In genomic region chr10:125880719-125881118, GRCh38 we compare ENCODE assay signal across 26 cellular contexts. TPM values are rescaled to one million over a fixed set of nuclear protein-coding genes. Genes with fewer than 3 reads are reported as not detected.
DNase-seq lines count a peak whose midpoint lies in the region; ATAC-seq and TF ChIP-seq lines count a peak whose summit lies in the region.
"Had no signal": no experiment of that assay in that cellular context is flagged by ENCODE, and none has a peak within 500 bp of the region (broad histone marks: within the 10 kb centered on the region; RNA-seq: fewer than 3 reads in every experiment).

No MANE protein-coding gene starts in this region.

- peaks cover 4% of the 10 kb centered on the region; the same call in 1 of the 2 replicates for H3K9me3 ChIP-seq in IMR-90 (ENCODE audit: control insufficient read depth, insufficient read depth, low read length)
- H3K9me3 ChIP-seq in iPS-18a (ENCODE audit: control insufficient read depth, low read depth, low read length) = peaks cover 10% of the 10 kb centered on the region
- H3K9me3 ChIP-seq in neuronal stem cell (replicated peaks in 1 of 2; ENCODE audit: control insufficient read depth in 2 of 2, insufficient read depth in 1 of 2, low read depth in 1 of 2, low read length in 2 of 2) = peaks cover 5 to 27% of the 10 kb centered on the region in 2 donors
- H3K9me3 ChIP-seq: uterus had no signal

- dilution Hi-C loops in IMR-90 (cut with HindIII; ENCODE audit: low sequenced_read_pairs, unreplicated experiment) = no loop called here

- no peak for TF ChIP-seq POLR2A in IMR-90 (IDR thresholded peaks at IDR 0.05; ENCODE audit: low read depth, low read length)

- H2BK20ac ChIP-seq in IMR-90 (ENCODE audit: low read depth, low read length) = no peak overlapping the region

- H3K27ac ChIP-seq in IMR-90 (ENCODE audit: insufficient read depth, low read length) = peak overlapping the region; percentile 37; the same call in 1 of the 2 replicates
- no peak overlapping the region for H3K27ac ChIP-seq in iPS-18a (ENCODE audit: low read length)
- peak overlapping the region; percentile 95 for H3K27ac ChIP-seq in neuronal stem cell (replicated peaks; ENCODE audit: low read length)
- H3K27ac ChIP-seq: RWPE1, suprapubic skin, uterus had no signal

- H3K4ac ChIP-seq in IMR-90 (ENCODE audit: low read depth, low read length) (peak overlapping the region; percentile 37; the same call in 1 of the 2 replicates), neuronal stem cell (ENCODE audit: low read length) (no peak overlapping the region)

- H3K9ac ChIP-seq in IMR-90 (ENCODE audit: low read depth, low read length) (peak overlapping the region; percentile 24; the same call in 1 of the 2 replicates), iPS-18a (ENCODE audit: low read length) (peak overlapping the region; percentile 14), neuronal stem cell (ENCODE audit: low read depth, low read length, poor library complexity) (no peak overlapping the region)

- H4K8ac ChIP-seq in IMR-90 (ENCODE audit: low read depth in 2 of 2, low read length in 2 of 2) = 0 out of 4 replicates have a peak overlapping the region, but pooled peaks of 1 of the 2 experiments have one; percentile 19
- no peak overlapping the region for H4K8ac ChIP-seq in neuronal stem cell (ENCODE audit: low read depth, low read length)

- POLR2A ChIA-PET in IMR-90 (lab: Charles Lee; ENCODE audit: unreplicated experiment) = no interaction called here

- no peak overlapping the region; the same call in 1 of the 2 replicates for H2BK120ac ChIP-seq in IMR-90 (ENCODE audit: low read depth, low read length)
- H2BK120ac ChIP-seq in neuronal stem cell (ENCODE audit: low read depth, low read length) = no peak overlapping the region

- H3K79me1 ChIP-seq in IMR-90 (ENCODE audit: low read depth in 1 of 2, low read length in 2 of 2) (peaks cover 16 to 17% of the 10 kb centered on the region in 2 experiments), neuronal stem cell (ENCODE audit: low read depth, low read length) (no peaks in the 10 kb centered on the region)

- in situ Hi-C loops in IMR-90 (cut with MboI; ENCODE audit: low sequenced_read_pairs) (no loop called here), ACHN (cut with HindIII; ENCODE audit: low pct_ligation_motif_present, low pct_unique_long_range_greater_than_20kb, low sequenced_read_pairs) (no loop called here)

- H3K4me2 ChIP-seq in IMR-90 (ENCODE audit: low read depth, low read length) (peak overlapping the region; percentile 46; the same call in 1 of the 2 replicates), neuronal stem cell (ENCODE audit: insufficient read depth, low read length, poor library complexity, severe bottlenecking) (peak overlapping the region; percentile 34)

- intact Hi-C loops in IMR-90 (cut with micrococcal nuclease) = no loop called here

- H3K9me1 ChIP-seq in IMR-90 (ENCODE audit: insufficient read depth, low read length) = peaks cover 7% of the 10 kb centered on the region; the same call in 1 of the 2 replicates

- H3K4me3 ChIP-seq in IMR-90 (ENCODE audit: insufficient read depth, low read depth, low read length) (no peak overlapping the region), choroid plexus epithelial cell (ENCODE audit: low read depth, low read length) (no peak overlapping the region), iPS-18a (ENCODE audit: low read length) (peak overlapping the region; percentile 36), neuronal stem cell (ENCODE audit: low read length in 2 of 2) (peak overlapping the region in 1 of 2 donors; percentile 46)
- H3K4me3 ChIP-seq: K562, suprapubic skin, uterus had no signal

- H3K18ac ChIP-seq in IMR-90 (ENCODE audit: low read depth, low read length) (peak overlapping the region; percentile 83; the same call in 1 of the 2 replicates), neuronal stem cell (ENCODE audit: low read length) (no peak overlapping the region)

- 0 out of 2 replicates have a peak overlapping the region, but pooled peaks have one; percentile 36 for H4K5ac ChIP-seq in IMR-90 (ENCODE audit: low read depth, low read length)

- H2BK5ac ChIP-seq in IMR-90 (ENCODE audit: low read depth, low read length, poor library complexity, severe bottlenecking) (no peak overlapping the region), neuronal stem cell (ENCODE audit: low read length) (no peak overlapping the region)

- H3K27me3 ChIP-seq in IMR-90 (ENCODE audit: control insufficient read depth, insufficient read depth, low read length) (no peaks in the 10 kb centered on the region), iPS-18a (ENCODE audit: control insufficient read depth, insufficient read depth, low read length) (no peaks in the 10 kb centered on the region), neuronal stem cell (ENCODE audit: control insufficient read depth in 3 of 3, insufficient read depth in 3 of 3, low read depth in 1 of 3, low read length in 3 of 3) (no peaks in the 10 kb centered on the region)
- H3K27me3 ChIP-seq: suprapubic skin, uterus had no signal

- DNase-seq in IMR-90 (peak; percentile 42), choroid plexus epithelial cell (ENCODE audit: low read depth) (peak; percentile 30), neuronal stem cell (ENCODE audit: low spot score) (no peak), HuH-7 (ENCODE audit: low spot score) (no peak), ACHN (no peak)
- no peak for DNase-seq in activated CD4-positive, alpha-beta T cell treated with anti-CD3 and anti-CD28 coated beads, Interleukin-2, amount 50 U/mL, for 4 hours
- DNase-seq: activated CD4-positive, CD25-positive, alpha-beta regulatory T cell; activated CD8-positive, alpha-beta T cell treated with anti-CD3 and anti-CD28 coated beads, Interleukin-2, amount 10 ng/mL, durations not matched to agents 7 days and 5 days; activated gamma-delta T cell treated with Interleukin-2 at 50 U/mL for 16 hours; activated T-cell treated with anti-CD3 and anti-CD28 coated beads, Interleukin-2, amount 50 U/mL, for 1 hour; CD4-positive, alpha-beta T cell; central memory CD4-positive, alpha-beta T cell; DMS 273 treated with DMSO at 0.1 percent for 48 hours; hypothalamus; kidney glomerular epithelial cell; MM.1S; naive thymus-derived CD4-positive, alpha-beta T cell; NCI-H1436; NCI-H524; T-helper 9 cell; uterus had no signal

- no peak overlapping the region for H2AFZ ChIP-seq in IMR-90 (replicated peaks; ENCODE audit: low read length, poor library complexity)
- H2AFZ ChIP-seq in neuronal stem cell (ENCODE audit: low read length) = peak overlapping the region; percentile 62

- no peak overlapping the region for H2AK5ac ChIP-seq in IMR-90 (ENCODE audit: low read depth, low read length)
- no peak overlapping the region for H2AK5ac ChIP-seq in neuronal stem cell (ENCODE audit: low read depth, low read length)

- CTCF ChIA-PET in IMR-90 (lab: Yijun Ruan, JAX) = no interaction called here

- H2BK15ac ChIP-seq in IMR-90 (ENCODE audit: low read depth, low read length) (no peak overlapping the region), neuronal stem cell (ENCODE audit: low read length) (no peak overlapping the region)

- no peak overlapping the region for H2BK12ac ChIP-seq in neuronal stem cell (ENCODE audit: low read length)

- H3K56ac ChIP-seq in IMR-90 (ENCODE audit: extremely low read depth, insufficient read depth, low read length) = no peak overlapping the region

- H4K20me1 ChIP-seq in IMR-90 (ENCODE audit: insufficient read depth, low read length) = peaks cover 10% of the 10 kb centered on the region

- H2AK9ac ChIP-seq in IMR-90 (replicated peaks; ENCODE audit: low read depth, low read length, poor library complexity) = no peak overlapping the region

- H4K91ac ChIP-seq in IMR-90 (ENCODE audit: insufficient read depth, low read depth, low read length) (peak overlapping the region; percentile 39; the same call in 1 of the 2 replicates), neuronal stem cell (ENCODE audit: low read depth, low read length, poor library complexity) (no peak overlapping the region)

- H3K14ac ChIP-seq in IMR-90 (replicated peaks; ENCODE audit: low read depth, low read length) = no peak overlapping the region; the same call in 1 of the 2 replicates
- no peak overlapping the region for H3K14ac ChIP-seq in neuronal stem cell (ENCODE audit: low read length)

- H3K4me1 ChIP-seq in IMR-90 (ENCODE audit: control insufficient read depth, insufficient read depth, low read length) (peaks cover 10% of the 10 kb centered on the region), iPS-18a (ENCODE audit: control insufficient read depth, low read depth, low read length) (peaks cover 32% of the 10 kb centered on the region), neuronal stem cell (ENCODE audit: control insufficient read depth in 2 of 2, insufficient read depth in 1 of 2, low read depth in 1 of 2, low read length in 2 of 2) (peaks cover 7 to 11% of the 10 kb centered on the region in 2 donors)
- H3K4me1 ChIP-seq: suprapubic skin, uterus had no signal

- WGBS in IMR-90 (ENCODE audit: extremely low coverage in 2 of 2, insufficient read length in 1 of 2), 2 experiments = 61% methylated on average over 2 of the region's 6 CpGs; no CpG with 5 or more reads in 1 of the 2 experiments
- no CpG with 5 or more reads among the region's 6 CpGs for WGBS in neuronal stem cell (ENCODE audit: extremely low coverage in 2 of 2, insufficient read length in 2 of 2, insufficient replicate concordance in 1 of 2), 2 donors

- H3K36me3 ChIP-seq in IMR-90 (ENCODE audit: control insufficient read depth, insufficient read depth, low read length) = peaks cover 6% of the 10 kb centered on the region
- H3K36me3 ChIP-seq in iPS-18a (ENCODE audit: control insufficient read depth, low read depth, low read length) = peaks cover 5% of the 10 kb centered on the region
- H3K36me3 ChIP-seq in neuronal stem cell (replicated peaks in 1 of 2; ENCODE audit: control insufficient read depth in 2 of 2, insufficient read depth in 2 of 2, low read length in 2 of 2) = peaks cover 5 to 49% of the 10 kb centered on the region in 2 donors
- H3K36me3 ChIP-seq: uterus had no signal

- TF ChIP-seq CTCF in IMR-90 (conservative IDR thresholded peaks at IDR 0.05; ENCODE audit: low read depth, low read length) (no peak), choroid plexus epithelial cell (conservative IDR thresholded peaks at IDR 0.05; ENCODE audit: low read depth, low read length) (no peak)

- TF ChIP-seq RAD21 in IMR-90 (IDR thresholded peaks at IDR 0.05; ENCODE audit: low read length) = no peak

- peak; percentile 54 for ATAC-seq in IMR-90 (ENCODE audit: low read depth)
- ATAC-seq: activated CD8-positive, alpha-beta T cell treated with anti-CD3 and anti-CD28 coated beads, Interleukin-2, amount 10 ng/mL, durations not matched to agents 7 days and 5 days; K562; naive thymus-derived CD4-positive, alpha-beta T cell; SK-N-SH treated with all-trans-retinoic acid at 6 μM for 48 hours had no signal

- H3K23ac ChIP-seq in IMR-90 (ENCODE audit: low read depth, low read length) = 0 out of 2 replicates have a peak overlapping the region, but pooled peaks have one; percentile 38
- no peak overlapping the region for H3K23ac ChIP-seq in neuronal stem cell (ENCODE audit: low read depth, low read length, poor library complexity)

- no TSS peak for BruUV-seq in IMR-90 (replicated peaks; lab: Mats Ljungman, UMichigan)

RNA-seq across cellular contexts. Expression of gene DHX32, which starts 0.4 kb away (rescaled TPM):
- 27.8 and 35.0 TPM in 2 replicates for total RNA-seq in IMR-90 (2012; rRNA removed)
- 11.5 and 15.6 TPM in 2 replicates for polyA plus RNA-seq in IMR-90 (2012; rRNA removed)
- 4.6 and 5.6 TPM in 2 replicates for polyA plus RNA-seq in IMR-90 (2012; cell fraction: cytosol; rRNA removed)
- polyA plus RNA-seq in IMR-90 (2012; cell fraction: nucleus; rRNA removed; ENCODE audit: low replicate concordance) = 4.2 and 27.9 TPM in 2 replicates
- 33.9 TPM for polyA plus RNA-seq in neuronal stem cell (2013, experiment 1 of 2)
- 34.0 TPM for polyA plus RNA-seq in neuronal stem cell (2013, experiment 2 of 2)

RNA-seq across cellular contexts. Expression of gene FANK1, which starts 15.6 kb away (rescaled TPM):
- 0.90 and 1.9 TPM in 2 replicates for total RNA-seq in IMR-90 (2012; rRNA removed)
- polyA plus RNA-seq in IMR-90 (2012; rRNA removed) = 2.0 and 2.2 TPM in 2 replicates
- polyA plus RNA-seq in IMR-90 (2012; cell fraction: cytosol; rRNA removed) = 0.56 and 0.67 TPM in 2 replicates
- polyA plus RNA-seq in IMR-90 (2012; cell fraction: nucleus; rRNA removed; ENCODE audit: low replicate concordance) = 1.0 and 7.5 TPM in 2 replicates
- 3.4 TPM for polyA plus RNA-seq in neuronal stem cell (2013, experiment 1 of 2)
- 3.1 TPM for polyA plus RNA-seq in neuronal stem cell (2013, experiment 2 of 2)
- total RNA-seq: activated CD8-positive, alpha-beta T cell treated with anti-CD3 and anti-CD28 coated beads, Interleukin-2, amount 10 ng/mL, durations not matched to agents 7 days and 5 days had no signal
- polyA plus RNA-seq: naive thymus-derived CD4-positive, alpha-beta T cell had no signal

RNA-seq across cellular contexts. Expression of gene BCCIP, which starts 57.4 kb away (rescaled TPM):
- 31.9 and 65.8 TPM in 2 replicates for total RNA-seq in IMR-90 (2012; rRNA removed)
- 42.4 and 49.2 TPM in 2 replicates for polyA plus RNA-seq in IMR-90 (2012; rRNA removed)
- polyA plus RNA-seq in IMR-90 (2012; cell fraction: cytosol; rRNA removed) = 5.4 and 9.3 TPM in 2 replicates
- polyA plus RNA-seq in IMR-90 (2012; cell fraction: nucleus; rRNA removed; ENCODE audit: low replicate concordance) = 3.4 and 15.5 TPM in 2 replicates
- polyA plus RNA-seq in neuronal stem cell (2013, experiment 1 of 2) = 82.2 TPM
- polyA plus RNA-seq in neuronal stem cell (2013, experiment 2 of 2) = 82.6 TPM

RNA-seq across cellular contexts. Expression of gene UROS, which starts 57.7 kb away (rescaled TPM):
- 56.5 and 63.6 TPM in 2 replicates for total RNA-seq in IMR-90 (2012; rRNA removed)
- polyA plus RNA-seq in IMR-90 (2012; rRNA removed) = 48.7 and 50.4 TPM in 2 replicates
- 46.6 and 47.3 TPM in 2 replicates for polyA plus RNA-seq in IMR-90 (2012; cell fraction: cytosol; rRNA removed)
- 48.8 and 50.3 TPM in 2 replicates for polyA plus RNA-seq in IMR-90 (2012; cell fraction: nucleus; rRNA removed; ENCODE audit: low replicate concordance)
- polyA plus RNA-seq in neuronal stem cell (2013, experiment 1 of 2) = 55.7 TPM
- polyA plus RNA-seq in neuronal stem cell (2013, experiment 2 of 2) = 54.9 TPM

Comparison
In these comparisons a context has a peak if more than half of its experiments do, and no peak if none do; other contexts are left out.
1. DNase-seq: peak in IMR-90 (single experiment) and choroid plexus epithelial cell (single experiment); none in neuronal stem cell (single experiment), activated CD4-positive, alpha-beta T cell treated with anti-CD3 and anti-CD28 coated beads, Interleukin-2, amount 50 U/mL, for 4 hours (0 of 2), HuH-7 (single experiment) and ACHN (single experiment).